8 cellular contexts compared by ENCODE assay signal in the genomic region with DNA sequence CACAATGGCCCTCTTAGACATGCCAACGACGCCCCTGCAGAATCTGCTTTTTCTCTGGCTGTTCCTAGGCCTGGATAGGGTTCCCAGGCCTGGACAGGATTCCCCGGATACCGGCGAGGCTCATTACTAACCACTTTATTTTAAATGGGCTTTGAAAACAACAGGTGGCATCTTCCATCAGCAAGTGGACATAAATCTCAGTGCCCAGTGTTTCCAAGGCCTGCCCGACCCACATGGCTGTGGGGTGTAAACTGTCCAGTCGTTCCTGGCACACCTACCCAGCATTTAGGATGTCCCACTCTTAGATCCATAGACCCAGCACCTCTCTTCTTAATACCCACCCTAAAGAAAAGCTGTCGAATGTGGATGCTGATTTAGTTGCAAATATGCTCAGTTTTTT. TPM values are rescaled to one million over a fixed set of nuclear protein-coding genes. Genes with fewer than 3 reads are reported as not detected.
DNase-seq lines count a peak whose midpoint lies in the region; ATAC-seq and TF ChIP-seq lines count a peak whose summit lies in the region.

No MANE protein-coding gene starts in this region.

- H3K36me3 ChIP-seq in GM06990 (ENCODE audit: control insufficient read depth, insufficient read depth, low read length) = no peaks in the 10 kb centered on the region; the same call in 1 of the 2 replicates
- no peaks in the 10 kb centered on the region for H3K36me3 ChIP-seq in OCI-LY3 (replicated peaks; ENCODE audit: low read depth, low read length)
- H3K36me3 ChIP-seq in esophagus squamous epithelium = no peaks in the 10 kb centered on the region
- H3K36me3 ChIP-seq in trophoblast cell (ENCODE audit: control insufficient read depth in 1 of 2, insufficient read depth in 2 of 2, low read length in 2 of 2) = no peaks in the 10 kb centered on the region
- H3K36me3 ChIP-seq in effector memory CD4-positive, alpha-beta T cell (ENCODE audit: control insufficient read depth, insufficient read depth, low read length) = no peaks in the 10 kb centered on the region

- H2BK120ac ChIP-seq in trophoblast cell (ENCODE audit: insufficient read depth, low read length, poor library complexity) = no peak overlapping the region

- H3K4me1 ChIP-seq in OCI-LY3 (ENCODE audit: low read length) = peaks cover 10% of the 10 kb centered on the region; the same call in 1 of the 2 replicates
- H3K4me1 ChIP-seq in esophagus squamous epithelium = peaks cover 11 to 50% (median 13%) of the 10 kb centered on the region in 3 donors
- H3K4me1 ChIP-seq in trophoblast cell (ENCODE audit: control insufficient read depth in 1 of 2, insufficient read depth in 2 of 2, low read length in 2 of 2) = peaks cover 0 to 3% of the 10 kb centered on the region in 2 experiments
- peaks cover 3% of the 10 kb centered on the region for H3K4me1 ChIP-seq in effector memory CD4-positive, alpha-beta T cell (ENCODE audit: control insufficient read depth, insufficient read depth, low read length, poor library complexity, severe bottlenecking)

- no peak overlapping the region for H2BK12ac ChIP-seq in trophoblast cell (ENCODE audit: low read length)

- H3K4ac ChIP-seq in trophoblast cell (ENCODE audit: low read depth, low read length) = no peak overlapping the region

- H3K27ac ChIP-seq in OCI-LY3 (ENCODE audit: low read length) (no peak overlapping the region), esophagus squamous epithelium (peak overlapping the region in 3 of 4 donors; percentile 69 to 81 (median 75)), trophoblast cell (ENCODE audit: low read depth, low read length) (no peak overlapping the region)
- H3K27ac ChIP-seq in effector memory CD4-positive, alpha-beta T cell (ENCODE audit: insufficient read depth, low read length, poor library complexity, severe bottlenecking) = no peak overlapping the region

- H4K20me1 ChIP-seq in OCI-LY3 (ENCODE audit: insufficient read depth, low read length) = no peaks in the 10 kb centered on the region

- H2AFZ ChIP-seq in OCI-LY3 (ENCODE audit: low read depth, low read length) (peak overlapping the region; percentile 92), trophoblast cell (ENCODE audit: insufficient read depth, low read length, poor library complexity) (peak overlapping the region; percentile 38)

- no peak overlapping the region for H4K8ac ChIP-seq in trophoblast cell (ENCODE audit: low read depth, low read length)

- 53 to 74% methylated on average over 8 of the region's 8 CpGs for WGBS in esophagus squamous epithelium, 2 donors
- WGBS in trophoblast cell (ENCODE audit: extremely low coverage, insufficient coverage, insufficient read length) = no CpG with 5 or more reads among the region's 8 CpGs

- H3K14ac ChIP-seq in trophoblast cell (ENCODE audit: low read length) = no peak overlapping the region

- TF ChIP-seq CTCF in GM06990 (IDR thresholded peaks at IDR 0.05; ENCODE audit: insufficient read depth, low read length, poor library complexity, severe bottlenecking) = no peak
- no peak for TF ChIP-seq CTCF in OCI-LY3 (IDR thresholded peaks at IDR 0.05; ENCODE audit: low read depth, low read length)
- TF ChIP-seq CTCF in esophagus squamous epithelium (IDR thresholded peaks at IDR 0.05) = no peak

- no peak overlapping the region for H4K12ac ChIP-seq in trophoblast cell (ENCODE audit: low read depth, low read length)

- peak overlapping the region; percentile 69 for H3K9ac ChIP-seq in OCI-LY3 (ENCODE audit: low read length)
- no peak overlapping the region for H3K9ac ChIP-seq in trophoblast cell (ENCODE audit: low read length)

- no peak overlapping the region for H2AK5ac ChIP-seq in trophoblast cell (ENCODE audit: low read length)

- TF ChIP-seq POLR2A in esophagus squamous epithelium (IDR thresholded peaks at IDR 0.05) = no peak
- no peak for TF ChIP-seq POLR2A in GM18505 (IDR thresholded peaks at IDR 0.05; ENCODE audit: borderline replicate concordance, extremely low read depth, insufficient read depth, insufficient read length)

- H3K18ac ChIP-seq in trophoblast cell (ENCODE audit: low read length) = no peak overlapping the region

- H3K79me2 ChIP-seq in OCI-LY3 (ENCODE audit: low read length) (no peaks in the 10 kb centered on the region), trophoblast cell (ENCODE audit: control insufficient read depth, insufficient read depth, low read length, poor library complexity) (peaks cover 2% of the 10 kb centered on the region)

- peaks cover 6% of the 10 kb centered on the region for H3K79me1 ChIP-seq in trophoblast cell (ENCODE audit: low read length)

- H3K9me3 ChIP-seq in OCI-LY3 (ENCODE audit: insufficient read depth, low read length) (no peaks in the 10 kb centered on the region), esophagus squamous epithelium (no peaks in the 10 kb centered on the region), trophoblast cell (ENCODE audit: insufficient read depth, low read depth, low read length) (peaks cover under 1% of the 10 kb centered on the region)
- H3K9me3 ChIP-seq in effector memory CD4-positive, alpha-beta T cell (ENCODE audit: control insufficient read depth, low read length) = no peaks in the 10 kb centered on the region

- ATAC-seq in GM18505 (IDR thresholded peaks at IDR 0.05; ENCODE audit: unreplicated experiment) = no peak

- intact Hi-C loops in esophagus squamous epithelium (cut with DNase I) = no loop called here

- DNase-seq in GM06990 (ENCODE audit: extremely low read depth, insufficient read length) (no peak), esophagus squamous epithelium (lab: John Stamatoyannopoulos, UW) (no peak), trophoblast cell (no peak), GDM1 (lab: John Stamatoyannopoulos, UW) (no peak)
- no peak for DNase-seq in activated CD8-positive, alpha-beta memory T cell treated with anti-CD3 and anti-CD28 coated beads, Interleukin-2, amount 50 U/mL, for 4 hours
- no peak for DNase-seq in effector memory CD4-positive, alpha-beta T cell

- no peak overlapping the region for H3K23ac ChIP-seq in trophoblast cell (ENCODE audit: low read length)

- H4K91ac ChIP-seq in trophoblast cell (ENCODE audit: low read depth, low read length) = no peak overlapping the region

- no peaks in the 10 kb centered on the region for H3K27me3 ChIP-seq in GM06990 (replicated peaks; ENCODE audit: control insufficient read depth, insufficient read depth, low read length)
- peaks cover 10% of the 10 kb centered on the region; the same call in 1 of the 2 replicates for H3K27me3 ChIP-seq in OCI-LY3 (ENCODE audit: low read depth, low read length)
- peaks cover 0 to 7% (median 0%) of the 10 kb centered on the region in 4 donors for H3K27me3 ChIP-seq in esophagus squamous epithelium
- no peaks in the 10 kb centered on the region for H3K27me3 ChIP-seq in trophoblast cell (ENCODE audit: insufficient read depth, low read length)
- H3K27me3 ChIP-seq in effector memory CD4-positive, alpha-beta T cell (replicated peaks; ENCODE audit: control insufficient read depth, insufficient read depth, low read length, poor library complexity, severe bottlenecking) = no peaks in the 10 kb centered on the region

- H3K4me3 ChIP-seq in GM06990 (replicated peaks; ENCODE audit: low read depth, low read length) = peak overlapping the region; percentile 75
- peak overlapping the region; percentile 89 for H3K4me3 ChIP-seq in OCI-LY3 (ENCODE audit: low read length)
- peak overlapping the region; percentile 43 to 72 (median 57) for H3K4me3 ChIP-seq in esophagus squamous epithelium
- no peak overlapping the region for H3K4me3 ChIP-seq in trophoblast cell (ENCODE audit: low read depth, low read length)
- no peak overlapping the region for H3K4me3 ChIP-seq in effector memory CD4-positive, alpha-beta T cell (ENCODE audit: insufficient read depth, low read depth, low read length, poor library complexity, severe bottlenecking)

- H3K4me2 ChIP-seq in OCI-LY3 (ENCODE audit: low read length) = peak overlapping the region; percentile 97
- H3K4me2 ChIP-seq in trophoblast cell (ENCODE audit: low read length) = peak overlapping the region; percentile 91

- H2BK5ac ChIP-seq in trophoblast cell (ENCODE audit: low read depth, low read length, poor library complexity) = no peak overlapping the region

RNA-seq across cellular contexts. Expression of a gene that starts 0.9 kb away (rescaled TPM):
- total RNA-seq in esophagus squamous epithelium = 1 to 10 TPM; 1.1 to 2.1 (median 1.8) TPM
- polyA plus RNA-seq in trophoblast cell (2013) = 7.8 and 8.8 TPM in 2 replicates

RNA-seq across cellular contexts. Expression of a gene that starts 46.7 kb away (rescaled TPM):
- 10 to 100 TPM; 27.6 to 67.1 (median 37.0) TPM for total RNA-seq in esophagus squamous epithelium
- 57.9 and 61.3 TPM in 2 replicates for polyA plus RNA-seq in trophoblast cell (2013)

RNA-seq across cellular contexts. Expression of a gene that starts 56.7 kb away (rescaled TPM):
- total RNA-seq in esophagus squamous epithelium = 100 to 1,000 TPM; 122 to 331 (median 226) TPM
- polyA plus RNA-seq in trophoblast cell (2013) = 174 and 175 TPM in 2 replicates

RNA-seq across cellular contexts. Expression of a gene that starts 57.1 kb away (rescaled TPM):
- 10 to 100 TPM; 10.3 to 18.5 (median 15.9) TPM for total RNA-seq in esophagus squamous epithelium
- polyA plus RNA-seq in trophoblast cell (2013) = 7.2 and 9.3 TPM in 2 replicates

Comparison
In these comparisons a context has a peak if more than half of its experiments do, and no peak if none do; other contexts are left out.
1. H3K4me3 ChIP-seq: peak in GM06990 (single experiment), OCI-LY3 (single experiment) and esophagus squamous epithelium (4 of 4); none in trophoblast cell (single experiment) and effector memory CD4-positive, alpha-beta T cell (single experiment).
2. H3K27ac ChIP-seq: peak in esophagus squamous epithelium (3 of 4); none in OCI-LY3 (single experiment), trophoblast cell (single experiment) and effector memory CD4-positive, alpha-beta T cell (single experiment).